Comparison of ENCODE assay signal across 18 cellular contexts in the genomic region with DNA sequence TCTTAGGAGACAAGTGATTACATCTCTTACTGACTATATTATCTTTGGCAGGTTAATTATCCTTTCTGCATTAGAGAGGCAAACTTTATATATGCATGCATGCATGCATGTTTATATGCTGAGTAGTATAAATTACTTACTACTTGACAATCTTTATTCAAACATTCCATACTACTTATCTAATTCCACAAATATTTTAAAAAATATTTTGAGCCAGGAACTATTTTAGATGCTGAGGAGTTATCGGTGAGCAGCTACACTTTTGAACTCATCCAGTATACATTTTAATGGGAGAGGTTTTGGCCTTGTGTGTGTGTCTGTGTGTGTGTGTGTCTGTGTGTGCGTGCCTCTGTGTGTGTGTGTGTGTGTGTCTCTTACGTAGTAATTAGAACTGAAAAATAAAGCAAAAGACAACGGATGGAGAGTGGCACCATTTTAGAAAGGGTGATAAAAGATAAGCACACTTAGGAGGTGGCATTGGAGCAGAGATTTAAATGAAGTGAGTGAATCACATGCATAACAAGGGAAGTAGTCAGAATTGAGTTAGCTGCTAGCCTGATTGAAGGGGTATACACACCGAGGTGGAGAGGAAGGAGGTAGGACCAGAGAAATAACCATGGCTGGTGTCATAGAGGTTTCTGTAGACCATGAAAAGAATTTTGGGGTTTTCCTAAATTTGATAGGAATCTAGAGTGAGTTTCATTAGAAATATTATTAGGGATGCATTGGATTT.
DNase-seq lines count a peak whose midpoint lies in the region; FAIRE-seq and TF ChIP-seq lines count a peak whose summit lies in the region.
"Had no signal": no experiment of that assay in that cellular context is flagged by ENCODE, and none has a peak within 500 bp of the region (broad histone marks: within the 10 kb centered on the region; RNA-seq: fewer than 3 reads in every experiment).

No MANE protein-coding gene starts in this region.

- no peak overlapping the region for H3K27ac Mint-ChIP-seq in astrocyte (ENCODE audit: unreplicated experiment)
- no peak overlapping the region for H3K27ac Mint-ChIP-seq in activated CD4-positive, alpha-beta T cell treated with anti-CD3 and anti-CD28 coated beads, Interleukin-2, amount 10 ng/mL, durations not matched to agents 7 days and 5 days
- H3K27ac Mint-ChIP-seq: HFFc6 had no signal

- TF ChIP-seq CTCF in astrocyte (IDR thresholded peaks at IDR 0.05; ENCODE audit: insufficient read depth, low read depth, low read length) = no peak

- H3K36me3 ChIP-seq in astrocyte (ENCODE audit: insufficient read depth, low read length) = no peaks in the 10 kb centered on the region

- peak overlapping the region; percentile 38 for H3K9ac ChIP-seq in astrocyte (ENCODE audit: low read length)

- no peaks in the 10 kb centered on the region for H3K9me3 Mint-ChIP-seq in astrocyte (ENCODE audit: unreplicated experiment)
- H3K9me3 Mint-ChIP-seq in activated CD4-positive, alpha-beta T cell treated with anti-CD3 and anti-CD28 coated beads, Interleukin-2, amount 10 ng/mL, durations not matched to agents 7 days and 5 days = no peaks in the 10 kb centered on the region

- peaks cover 2% of the 10 kb centered on the region for H3K4me1 Mint-ChIP-seq in astrocyte (ENCODE audit: low read depth, unreplicated experiment)
- H3K4me1 Mint-ChIP-seq in activated CD4-positive, alpha-beta T cell treated with anti-CD3 and anti-CD28 coated beads, Interleukin-2, amount 10 ng/mL, durations not matched to agents 7 days and 5 days = no peaks in the 10 kb centered on the region

- H3K4me3 ChIP-seq in astrocyte (ENCODE audit: insufficient read depth, low read depth, low read length) = peak overlapping the region; percentile 44

- peak overlapping the region; percentile 79 for H3K4me2 ChIP-seq in astrocyte (ENCODE audit: low read length)

- H3K27me3 ChIP-seq in astrocyte (ENCODE audit: insufficient read depth, low read length) = no peaks in the 10 kb centered on the region

- H3K27me3 Mint-ChIP-seq in astrocyte (ENCODE audit: low read depth, unreplicated experiment) = no peaks in the 10 kb centered on the region
- H3K27me3 Mint-ChIP-seq in activated CD4-positive, alpha-beta T cell treated with anti-CD3 and anti-CD28 coated beads, Interleukin-2, amount 10 ng/mL, durations not matched to agents 7 days and 5 days = no peaks in the 10 kb centered on the region

- no peaks in the 10 kb centered on the region for H3K36me3 Mint-ChIP-seq in astrocyte (ENCODE audit: low read depth, unreplicated experiment)
- no peaks in the 10 kb centered on the region for H3K36me3 Mint-ChIP-seq in activated CD4-positive, alpha-beta T cell treated with anti-CD3 and anti-CD28 coated beads, Interleukin-2, amount 10 ng/mL, durations not matched to agents 7 days and 5 days (ENCODE audit: low read depth)

- H2AFZ ChIP-seq in astrocyte (ENCODE audit: low read depth, low read length) = peak overlapping the region; percentile 76

- H4K20me1 ChIP-seq in astrocyte (ENCODE audit: insufficient read depth, low read length) = no peaks in the 10 kb centered on the region

- no peaks in the 10 kb centered on the region for H3K9me3 ChIP-seq in astrocyte (ENCODE audit: insufficient read depth, low read depth, low read length)

- CTCF ChIA-PET in activated CD4-positive, alpha-beta T cell treated with anti-CD3 and anti-CD28 coated beads, Interleukin-2, amount 10 ng/mL, durations not matched to agents 7 days and 5 days (lab: Charles Lee) = no interaction called here

- peak overlapping the region; percentile 61 for H3K27ac ChIP-seq in astrocyte (ENCODE audit: low read depth, low read length)
- H3K27ac ChIP-seq: C4-2B had no signal

- DNase-seq in ELR (ENCODE audit: low read depth) (peak; percentile 65), NCI-H69 (lab: John Stamatoyannopoulos, UW) (peak; percentile 50), astrocyte (ENCODE audit: low read depth) (peak; percentile 52), iris pigment epithelial cell (ENCODE audit: low read depth) (peak; percentile 27), NCI-H748 (lab: John Stamatoyannopoulos, UW; ENCODE audit: unreplicated experiment) (no peak), C1 segment of cervical spinal cord (lab: John Stamatoyannopoulos, UW) (no peak)
- DNase-seq in activated T-cell treated with anti-CD3 and anti-CD28 coated beads, Interleukin-2, amount 50 U/mL, for 48 hours = no peak
- DNase-seq in activated CD4-positive, alpha-beta T cell treated with anti-CD3 and anti-CD28 coated beads, Interleukin-2, amount 10 ng/mL, durations not matched to agents 7 days and 5 days = no peak
- DNase-seq: DMS 273 treated with DMSO at 0.1 percent for 48 hours, GF-D8, HFFc6, MV-4-11, NCI-H187 treated with DMSO at 0.1 percent for 48 hours, NCI-H2171 treated with DMSO at 0.1 percent for 48 hours, NCI-H510A had no signal

- FAIRE-seq in astrocyte (lab: Jason Lieb, UNC) = no peak
- FAIRE-seq: GM12892, H1 had no signal

- no peaks in the 10 kb centered on the region for H3K79me2 ChIP-seq in astrocyte (ENCODE audit: insufficient read depth, low read length)

- H3K4me1 ChIP-seq in astrocyte (ENCODE audit: insufficient read depth, low read length) = peaks cover 5% of the 10 kb centered on the region

- POLR2A ChIA-PET in activated CD4-positive, alpha-beta T cell treated with anti-CD3 and anti-CD28 coated beads, Interleukin-2, amount 10 ng/mL, durations not matched to agents 7 days and 5 days (lab: Charles Lee) = no interaction called here

- no peak overlapping the region for H3K4me3 Mint-ChIP-seq in astrocyte (ENCODE audit: unreplicated experiment)
- H3K4me3 Mint-ChIP-seq in activated CD4-positive, alpha-beta T cell treated with anti-CD3 and anti-CD28 coated beads, Interleukin-2, amount 10 ng/mL, durations not matched to agents 7 days and 5 days = no peak overlapping the region
- H3K4me3 Mint-ChIP-seq: HFFc6 had no signal

Comparison
In these comparisons a context has a peak if more than half of its experiments do, and no peak if none do; other contexts are left out.
1. DNase-seq: peak in ELR (single experiment), NCI-H69 (single experiment), astrocyte (single experiment) and iris pigment epithelial cell (single experiment); none in NCI-H748 (single experiment), C1 segment of cervical spinal cord (0 of 14), activated T-cell treated with anti-CD3 and anti-CD28 coated beads, Interleukin-2, amount 50 U/mL, for 48 hours (0 of 2) and activated CD4-positive, alpha-beta T cell treated with anti-CD3 and anti-CD28 coated beads, Interleukin-2, amount 10 ng/mL, durations not matched to agents 7 days and 5 days (single experiment).